8 cellular contexts compared by ENCODE assay signal in genomic region chr7:23530355-23530754, GRCh38. TPM values are rescaled to one million over a fixed set of nuclear protein-coding genes. Genes with fewer than 3 reads are reported as not detected.
A peak's percentile ranks its signal among the peaks of the same experiment; 100 is the strongest.
DNase-seq lines count a peak whose midpoint lies in the region; ATAC-seq, FAIRE-seq and TF ChIP-seq lines count a peak whose summit lies in the region.

No MANE protein-coding gene starts in this region.

- H3K9ac ChIP-seq in HUES48 (ENCODE audit: low read depth, low read length) = peak overlapping the region; percentile 100

- whole genome bisulfite sequencing in lung, 2 donors = 1% methylated on average over 7 of the region's 7 CpGs
- 1 to 2% methylated on average over 7 of the region's 7 CpGs for WGBS in upper lobe of left lung, 2 donors

- TF ChIP-seq CTCF in RWPE2 (IDR thresholded peaks at IDR 0.05; ENCODE audit: poor library complexity, severe bottlenecking) (peak; percentile 12), lung (IDR thresholded peaks at IDR 0.05; ENCODE audit: control extremely low read depth, extremely low read depth) (no peak), upper lobe of left lung (IDR thresholded peaks at IDR 0.05) (peak in 1 of 6 experiments; percentile 5), D721Med (IDR thresholded peaks at IDR 0.05; ENCODE audit: insufficient read depth, missing control alignments) (no peak)

- no peak for FAIRE-seq in D721Med (lab: Jason Lieb, UNC)

- H3K9me3 ChIP-seq in HUES48 (ENCODE audit: control insufficient read depth, insufficient read depth, low read length) (no peaks in the 10 kb centered on the region), RWPE2 (ENCODE audit: severe bottlenecking) (no peaks in the 10 kb centered on the region), lung (ENCODE audit: control insufficient read depth in 2 of 2, insufficient read depth in 1 of 2, low read length in 1 of 2) (no peaks in the 10 kb centered on the region), upper lobe of left lung (no peaks in the 10 kb centered on the region)

- H3K36me3 ChIP-seq in HUES48 (ENCODE audit: control insufficient read depth, insufficient read depth, low read length) = peaks cover 5% of the 10 kb centered on the region; the same call in 1 of the 2 replicates
- H3K36me3 ChIP-seq in RWPE2 (ENCODE audit: low read depth) = peaks cover 48% of the 10 kb centered on the region
- H3K36me3 ChIP-seq in lung (ENCODE audit: control insufficient read depth in 2 of 2, insufficient read depth in 2 of 2, low read length in 2 of 2) = no peaks in the 10 kb centered on the region
- no peaks in the 10 kb centered on the region for H3K36me3 ChIP-seq in upper lobe of left lung

- H3K27me3 ChIP-seq in HUES48 (ENCODE audit: control insufficient read depth, insufficient read depth, low read length) (no peaks in the 10 kb centered on the region), RWPE2 (ENCODE audit: insufficient read depth, poor library complexity, severe bottlenecking) (no peaks in the 10 kb centered on the region), lung (ENCODE audit: control insufficient read depth, insufficient read depth) (no peaks in the 10 kb centered on the region), upper lobe of left lung (no peaks in the 10 kb centered on the region)

- H3K27ac ChIP-seq in HUES48 (ENCODE audit: low read depth, low read length) (peak overlapping the region; percentile 99), RWPE2 (ENCODE audit: poor library complexity, severe bottlenecking) (peak overlapping the region; percentile 76), lung (ENCODE audit: low read depth in 1 of 2, low read length in 1 of 2) (no peak overlapping the region), upper lobe of left lung (peak overlapping the region; percentile 98 to 100 (median 98))

- peaks cover 40% of the 10 kb centered on the region for H3K4me1 ChIP-seq in HUES48 (ENCODE audit: control insufficient read depth, insufficient read depth, low read length)
- H3K4me1 ChIP-seq in RWPE2 (ENCODE audit: insufficient read depth, poor library complexity, severe bottlenecking) = peaks cover 39% of the 10 kb centered on the region
- H3K4me1 ChIP-seq in lung (ENCODE audit: control insufficient read depth in 2 of 2, insufficient read depth in 2 of 2, low read length in 2 of 2) = peaks cover 5 to 14% of the 10 kb centered on the region in 2 donors
- H3K4me1 ChIP-seq in upper lobe of left lung = peaks cover 46 to 53% (median 50%) of the 10 kb centered on the region in 4 donors

- no peak for TF ChIP-seq EP300 in upper lobe of left lung (IDR thresholded peaks at IDR 0.05)

- TF ChIP-seq POLR2A in upper lobe of left lung (IDR thresholded peaks at IDR 0.05) = no peak

- ATAC-seq in RWPE2 (ENCODE audit: low read depth) (peak; percentile 22; the same call in 1 of the 3 replicates), lung (ENCODE audit: insufficient read depth, low FRiP score) (no peak), upper lobe of left lung (ENCODE audit: low FRiP score in 2 of 2) (no peak)

- H3K4me3 ChIP-seq in HUES48 (ENCODE audit: low read depth, low read length) = peak overlapping the region; percentile 99
- peak overlapping the region; percentile 94 for H3K4me3 ChIP-seq in RWPE2 (ENCODE audit: severe bottlenecking)
- peak overlapping the region; percentile 24 for H3K4me3 ChIP-seq in lung
- H3K4me3 ChIP-seq in upper lobe of left lung = peak overlapping the region; percentile 71 to 93 (median 76)

- DNase-seq in AG08395 (ENCODE audit: low spot score) = peak; percentile 21
- DNase-seq in GM03348 (ENCODE audit: low spot score) = peak; percentile 21
- DNase-seq in RWPE2 (ENCODE audit: low spot score) = no peak
- DNase-seq in cerebellum (ENCODE audit: low spot score) = peak; percentile 16
- DNase-seq in lung (ENCODE audit: low spot score) = no peak
- DNase-seq in upper lobe of left lung = no peak
- no peak for DNase-seq in D721Med (ENCODE audit: insufficient read length, low spot score)

RNA-seq across cellular contexts. Expression of gene TRA2A, which starts 1.4 kb away (rescaled TPM):
- total RNA-seq in cerebellum (71.3 TPM), lung (10 to 100 TPM; 69.5 to 99.0 TPM), upper lobe of left lung (100 to 1,000 TPM in 1 of 6 donors, 10 to 100 TPM in 5; 35.1 to 192 (median 61.0) TPM)
- polyA plus RNA-seq in lung = 10 to 100 TPM; 46.3 to 95.3 TPM

Comparison
In these comparisons a context has a peak if more than half of its experiments do, and no peak if none do; other contexts are left out.
1. DNase-seq: peak in AG08395 (single experiment), GM03348 (single experiment) and cerebellum (single experiment); none in RWPE2 (single experiment), lung (single experiment), upper lobe of left lung (0 of 2) and D721Med (single experiment).
2. H3K27ac ChIP-seq: peak in HUES48 (single experiment), RWPE2 (single experiment) and upper lobe of left lung (4 of 4); none in lung (0 of 2).
3. H3K4me3 ChIP-seq: peak in every context shown above with its lines; median percentile 99 in HUES48; 94 in RWPE2; 76 in upper lobe of left lung; 24 in lung.